In genomic region chr11:64619811-64620285, GRCh38 we compare ENCODE assay signal across 10 cellular contexts. TPM values are rescaled to one million over a fixed set of nuclear protein-coding genes. Genes with fewer than 3 reads are reported as not detected.
DNase-seq lines count a peak whose midpoint lies in the region; ATAC-seq, FAIRE-seq and TF ChIP-seq lines count a peak whose summit lies in the region.
"Had no signal": no experiment of that assay in that cellular context is flagged by ENCODE, and none has a peak within 500 bp of the region (broad histone marks: within the 10 kb centered on the region; RNA-seq: fewer than 3 reads in every experiment).

No MANE protein-coding gene starts in this region.

- H3K4me1 ChIP-seq in K562 (replicated peaks in 1 of 2; ENCODE audit: control insufficient read depth in 2 of 2, insufficient read depth in 2 of 2, low read length in 2 of 2): peaks cover 0 to 12% of the 10 kb centered on the region in 2 experiments; a peak in 2 of 5 replicates
- H3K4me1 ChIP-seq in vagina: peaks cover 23% of the 10 kb centered on the region

- peak overlapping the region; percentile 90 for H2AFZ ChIP-seq in K562 (ENCODE audit: low read depth, low read length)

- 8% methylated on average over 4 of the region's 4 CpGs for WGBS in K562 (ENCODE audit: insufficient coverage, low coverage, missing lambda C conversion rate)

- H3K27me3 ChIP-seq in K562 (ENCODE audit: control insufficient read depth in 2 of 2, insufficient read depth in 2 of 2, low read length in 2 of 2): peaks cover 0 to 24% of the 10 kb centered on the region in 2 experiments; a peak in 2 of 5 replicates
- H3K27me3 ChIP-seq in vagina: no peaks in the 10 kb centered on the region

- H3K36me3 ChIP-seq in K562 (ENCODE audit: control insufficient read depth, insufficient read depth, low read length): no peaks in the 10 kb centered on the region
- H3K36me3 ChIP-seq in vagina: no peaks in the 10 kb centered on the region

- TF ChIP-seq POLR2A in K562 (conservative IDR thresholded peaks at IDR 0.05) (no peak), vagina (IDR thresholded peaks at IDR 0.05) (no peak)

- no peaks in the 10 kb centered on the region for H3K9me3 ChIP-seq in K562 (replicated peaks; ENCODE audit: control insufficient read depth, insufficient read depth, low read depth, low read length)
- H3K9me3 ChIP-seq in vagina: no peaks in the 10 kb centered on the region

- in situ Hi-C loops in K562 (cut with MboI): no loop called here

- no peak for TF ChIP-seq RAD21 in K562 (CRISPR knock-in tag; conservative IDR thresholded peaks at IDR 0.05 in 1 of 2, IDR thresholded peaks at IDR 0.05 in 1 of 2)

- H3K4me2 ChIP-seq in K562 (ENCODE audit: insufficient read depth, low read length): peak overlapping the region; percentile 16

- intact Hi-C loops in Right ventricle myocardium superior (cut with DNase I): no loop called here
- intact Hi-C loops in cardiac septum (cut with DNase I): no loop called here
- intact Hi-C loops in K562 (cut with micrococcal nuclease): no loop called here
- intact Hi-C loops in vagina (cut with DNase I): no loop called here

- peaks cover 4% of the 10 kb centered on the region; the same call in 1 of the 2 replicates for H4K20me1 ChIP-seq in K562 (replicated peaks; ENCODE audit: control insufficient read depth, insufficient read depth, low read length)

- DNase-seq in Right ventricle myocardium superior (no peak), cardiac septum (ENCODE audit: low spot score) (no peak), K562 (ENCODE audit: extremely low read depth in 1 of 4, low spot score in 3 of 4) (peak; percentile 63 to 73 (median 70)), left lobe of liver (ENCODE audit: low spot score) (peak; percentile 51), vagina (ENCODE audit: extremely low spot score in 2 of 2) (peak in 1 of 2 donors; percentile 91), coronary artery (ENCODE audit: low spot score) (no peak), globus pallidus (ENCODE audit: low spot score) (no peak)

- TF ChIP-seq EP300 in K562 (IDR thresholded peaks at IDR 0.05; ENCODE audit: low read length): no peak

- H3K4me3 ChIP-seq in K562: no peak overlapping the region
- peak overlapping the region in 1 of 2 donors; percentile 19 for H3K4me3 ChIP-seq in vagina
- no peak overlapping the region for H3K4me3 ChIP-seq in coronary artery

- BruUV-seq in K562 (replicated peaks; lab: Mats Ljungman, UMichigan): no TSS peak

- no peaks in the 10 kb centered on the region for H3K79me2 ChIP-seq in K562 (ENCODE audit: control insufficient read depth, insufficient read depth, low read length)

- no peak overlapping the region for H3K27ac ChIP-seq in K562 (ENCODE audit: extremely low read depth, low read depth, low read length)
- peak overlapping the region; percentile 60 for H3K27ac ChIP-seq in vagina
- H3K27ac ChIP-seq in coronary artery: peak overlapping the region in 1 of 2 donors; percentile 64

- TF ChIP-seq CTCF in K562 (IDR thresholded peaks at IDR 0.05 in 2 of 3, conservative IDR thresholded peaks at IDR 0.05 in 1 of 3; ENCODE audit: insufficient read depth in 2 of 3, low read depth in 1 of 3, low read length in 3 of 3): no peak
- TF ChIP-seq CTCF in vagina (IDR thresholded peaks at IDR 0.05): no peak
- no peak for TF ChIP-seq CTCF in coronary artery (IDR thresholded peaks at IDR 0.05)

- no peaks in the 10 kb centered on the region for H3K9me1 ChIP-seq in K562 (ENCODE audit: control insufficient read depth, insufficient read depth, low read length)

- ATAC-seq in Right ventricle myocardium superior (ENCODE audit: poor library complexity) (peak; percentile 48), K562 (peak; percentile 97), left lobe of liver (peak; percentile 67), HG02610 (IDR thresholded peaks at IDR 0.05; ENCODE audit: unreplicated experiment) (no peak)

- FAIRE-seq in K562 (lab: Jason Lieb, UNC): peak; percentile 90
- FAIRE-seq: endometrium had no signal

- POLR2A ChIA-PET in K562 (lab: Yijun Ruan, JAX): interaction anchor here (0.8 to 1.5 kb wide), 2 partner anchors 9 to 13 kb away, joined by 4 to 6 read pairs; no protein-coding TSS in a partner anchor

- CTCF ChIA-PET in K562 (lab: Yijun Ruan, JAX; ENCODE audit: low intra/inter-chr PET ratio): no interaction called here

- H3K9ac ChIP-seq in K562 (ENCODE audit: insufficient read depth in 1 of 2, low read depth in 2 of 2, low read length in 2 of 2): 0 out of 4 replicates have a peak overlapping the region, but pooled peaks of 1 of the 2 experiments have one; percentile 19

TF ChIP-seq in K562, 482 proteins besides CTCF, POLR2A, EP300 and RAD21 (continues in another document):
- TF ChIP-seq FOSL1 (tag; conservative IDR thresholded peaks at IDR 0.05) (peak; percentile 81), NBN (IDR thresholded peaks at IDR 0.05; ENCODE audit: low read depth) (no peak), ERF (CRISPR knock-in tag; IDR thresholded peaks at IDR 0.05) (no peak), NR2C1 (IDR thresholded peaks at IDR 0.05) (no peak), NR2C1 (tag; IDR thresholded peaks at IDR 0.05) (peak; percentile 34; the same call in 1 of the 2 replicates), KLF13 (tag; IDR thresholded peaks at IDR 0.05; ENCODE audit: borderline replicate concordance, low read depth) (peak; percentile 56; the same call in 1 of the 2 replicates), VEZF1 (CRISPR knock-in tag; IDR thresholded peaks at IDR 0.05) (peak; percentile 31; the same call in 1 of the 2 replicates), NRF1 (conservative IDR thresholded peaks at IDR 0.05 in 1 of 2, IDR thresholded peaks at IDR 0.05 in 1 of 2) (no peak), HCFC1 (IDR thresholded peaks at IDR 0.05; ENCODE audit: low read depth, low read length) (peak; percentile 93), ZNF644 (tag; IDR thresholded peaks at IDR 0.05; ENCODE audit: low read depth) (no peak), U2AF1 (optimal IDR thresholded peaks at IDR 0.05; ENCODE audit: low read depth, low read length) (no peak), CREM (IDR thresholded peaks at IDR 0.05; ENCODE audit: low read depth) (peak; percentile 62; the same call in 1 of the 2 replicates), NUFIP1 (IDR thresholded peaks at IDR 0.05; ENCODE audit: partially characterized antibody) (no peak)
- TF ChIP-seq, protein P1, sequence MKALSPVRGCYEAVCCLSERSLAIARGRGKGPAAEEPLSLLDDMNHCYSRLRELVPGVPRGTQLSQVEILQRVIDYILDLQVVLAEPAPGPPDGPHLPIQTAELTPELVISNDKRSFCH (CRISPR knock-in tag; IDR thresholded peaks at IDR 0.05): no peak
- TF ChIP-seq, protein P1 (tag; IDR thresholded peaks at IDR 0.05): no peak
- TF ChIP-seq, protein P2, sequence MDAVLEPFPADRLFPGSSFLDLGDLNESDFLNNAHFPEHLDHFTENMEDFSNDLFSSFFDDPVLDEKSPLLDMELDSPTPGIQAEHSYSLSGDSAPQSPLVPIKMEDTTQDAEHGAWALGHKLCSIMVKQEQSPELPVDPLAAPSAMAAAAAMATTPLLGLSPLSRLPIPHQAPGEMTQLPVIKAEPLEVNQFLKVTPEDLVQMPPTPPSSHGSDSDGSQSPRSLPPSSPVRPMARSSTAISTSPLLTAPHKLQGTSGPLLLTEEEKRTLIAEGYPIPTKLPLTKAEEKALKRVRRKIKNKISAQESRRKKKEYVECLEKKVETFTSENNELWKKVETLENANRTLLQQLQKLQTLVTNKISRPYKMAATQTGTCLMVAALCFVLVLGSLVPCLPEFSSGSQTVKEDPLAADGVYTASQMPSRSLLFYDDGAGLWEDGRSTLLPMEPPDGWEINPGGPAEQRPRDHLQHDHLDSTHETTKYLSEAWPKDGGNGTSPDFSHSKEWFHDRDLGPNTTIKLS (IDR thresholded peaks at IDR 0.05; ENCODE audit: borderline replicate concordance, low read depth): peak; percentile 43; the same call in 1 of the 2 replicates

RNA-seq across cellular contexts. Expression of gene SLC22A12, which starts 28.8 kb away (rescaled TPM):
- not detected for total RNA-seq in Right ventricle myocardium superior
- not detected for total RNA-seq in cardiac septum
- not detected in 2 replicates for total RNA-seq in K562 (2011; cell fraction: chromatin; rRNA removed; ENCODE audit: low replicate concordance)
- not detected in 2 replicates for total RNA-seq in K562 (2011; cell fraction: nucleolus; rRNA removed)
- not detected in 2 replicates for total RNA-seq in K562 (2011; cell fraction: nucleoplasm; rRNA removed)
- total RNA-seq in K562 (2014; rRNA removed): not detected in 2 replicates
- not detected in 2 replicates for total RNA-seq in K562 (2014; rRNA removed; fragmentation: Illumina TruSeq; extraction: Trizol)
- total RNA-seq in K562 (2015; rRNA removed; fragmentation: Illumina TruSeq; extraction: Trizol): not detected in 2 replicates
- not detected in 2 replicates for total RNA-seq in K562 (2021)
- polyA plus RNA-seq in K562 (2011; rRNA removed): not detected in 2 replicates
- polyA plus RNA-seq in K562 (2011; cell fraction: cytosol; rRNA removed): not detected in 2 replicates
- polyA plus RNA-seq in K562 (2011; cell fraction: nucleus; rRNA removed): not detected in 2 replicates
- not detected in 2 replicates for polyA plus RNA-seq in K562 (2012)
- not detected in 2 replicates for polyA plus RNA-seq in K562 (2014; fragmentation: Illumina TruSeq; extraction: Trizol)
- polyA plus RNA-seq in K562 (2014; fragmentation: Nextera tagmentation; extraction: Ambion mirVana): not detected
- polyA plus RNA-seq in K562 (2014; rRNA removed): not detected in 2 replicates
- not detected in 2 replicates for polyA minus RNA-seq in K562 (2011; rRNA and poly(A)+ RNA removed)
- not detected in 2 replicates for polyA minus RNA-seq in K562 (2011; cell fraction: cytosol; rRNA and poly(A)+ RNA removed)
- polyA minus RNA-seq in K562 (2011; cell fraction: nucleus; rRNA and poly(A)+ RNA removed): not detected in 2 replicates
- total RNA-seq in left lobe of liver: not detected
- not detected for total RNA-seq in vagina
- total RNA-seq: T-helper 2 cell treated with Interferon-gamma antibody and Interleukin-4, amounts not matched to agents 100 ng/mL and 5 ng/mL, for 36 hours had no signal

Comparison
In these comparisons a context has a peak if more than half of its experiments do, and no peak if none do; other contexts are left out.
1. DNase-seq: peak in K562 (4 of 4) and left lobe of liver (single experiment); none in Right ventricle myocardium superior (single experiment), cardiac septum (single experiment), coronary artery (single experiment) and globus pallidus (single experiment).